In the genomic region with DNA sequence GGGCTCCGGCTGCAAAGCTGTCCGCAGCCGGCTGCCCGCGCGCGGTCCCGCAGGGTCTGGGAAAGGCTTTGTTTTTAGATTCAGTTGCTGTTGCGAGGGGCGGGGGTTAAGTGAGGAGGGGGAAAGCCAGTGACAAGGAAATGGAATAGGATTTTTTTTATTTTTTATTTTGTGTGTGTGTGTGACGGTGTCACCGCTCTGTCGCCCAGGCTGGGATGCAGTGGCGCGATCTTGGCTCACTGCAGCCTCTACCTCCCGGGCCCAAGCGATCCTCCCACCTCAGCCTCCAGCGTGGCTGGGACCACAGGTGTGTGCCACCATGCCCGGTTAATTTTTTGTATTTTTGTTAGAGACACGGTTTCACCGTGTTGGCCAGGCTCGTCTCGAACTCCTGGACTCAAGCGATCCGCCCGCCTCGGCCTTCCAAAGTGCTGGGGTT, we compare ENCODE assay signal across 8 cellular contexts. TPM values are rescaled to one million over a fixed set of nuclear protein-coding genes. Genes with fewer than 3 reads are reported as not detected.
A peak's percentile ranks its signal among the peaks of the same experiment; 100 is the strongest.
DNase-seq lines count a peak whose midpoint lies in the region; ATAC-seq and TF ChIP-seq lines count a peak whose summit lies in the region.

No MANE protein-coding gene starts in this region.

- H3K27ac ChIP-seq in C4-2B, result peak overlapping the region; percentile 90
- H3K27ac ChIP-seq in PC-3 (ENCODE audit: low read length), result peak overlapping the region; percentile 64
- peak overlapping the region; percentile 94 for H3K27ac ChIP-seq in endodermal cell (ENCODE audit: low read depth, low read length)

- H3K36me3 ChIP-seq in PC-3 (ENCODE audit: low read depth, low read length), result no peaks in the 10 kb centered on the region
- no peaks in the 10 kb centered on the region for H3K36me3 ChIP-seq in endodermal cell (ENCODE audit: control insufficient read depth, insufficient read depth, low read length)

- no peak for DNase-seq in PC-3
- DNase-seq in endodermal cell, result no peak
- no peak for DNase-seq in SIG-M5 (lab: John Stamatoyannopoulos, UW)
- no peak for DNase-seq in activated CD4-positive, CD25-positive, alpha-beta regulatory T cell (lab: John Stamatoyannopoulos, UW)
- no peak for DNase-seq in GM10248 (ENCODE audit: extremely low spot score)

- H3K9me3 ChIP-seq in PC-3 (ENCODE audit: low read length) (no peaks in the 10 kb centered on the region), endodermal cell (ENCODE audit: control insufficient read depth, low read length) (no peaks in the 10 kb centered on the region)

- TF ChIP-seq CTCF in C4-2B (conservative IDR thresholded peaks at IDR 0.05) (no peak), PC-3 (conservative IDR thresholded peaks at IDR 0.05; ENCODE audit: low read depth, low read length) (no peak), endodermal cell (conservative IDR thresholded peaks at IDR 0.05) (no peak), nephron (IDR thresholded peaks at IDR 0.05; ENCODE audit: unreplicated experiment in 3 of 3) (no peak), GM10248 (IDR thresholded peaks at IDR 0.05; ENCODE audit: control extremely low read depth, extremely low read depth, low read depth, missing control alignments) (no peak)

- H4K20me1 ChIP-seq in PC-3 (ENCODE audit: low read length), result peaks cover 22% of the 10 kb centered on the region

- peaks cover 34% of the 10 kb centered on the region for H3K4me1 Mint-ChIP-seq in endodermal cell
- peaks cover 51% of the 10 kb centered on the region for H3K4me1 Mint-ChIP-seq in nephron

- H3K4me3 Mint-ChIP-seq in endodermal cell (peak overlapping the region; percentile 71), nephron (peak overlapping the region; percentile 75 to 91 (median 85))

- H3K4me1 ChIP-seq in PC-3 (ENCODE audit: insufficient read depth, low read length), result peaks cover 10% of the 10 kb centered on the region; the same call in 1 of the 2 replicates
- H3K4me1 ChIP-seq in endodermal cell (ENCODE audit: control insufficient read depth, insufficient read depth, low read length), result peaks cover 3% of the 10 kb centered on the region

- peak overlapping the region; percentile 86 for H2AFZ ChIP-seq in PC-3 (ENCODE audit: low read length)

- 56 to 94% methylated on average over 12 to 27 of the region's 27 CpGs for WGBS in endodermal cell (ENCODE audit: insufficient coverage in 1 of 2, insufficient read length in 1 of 2), 2 experiments

- no peak; the same call in 1 of the 2 replicates for ATAC-seq in PC-3
- no peak for ATAC-seq in HG02870 (IDR thresholded peaks at IDR 0.05; ENCODE audit: unreplicated experiment)

- peak overlapping the region; percentile 92 for H3K4me2 ChIP-seq in PC-3 (ENCODE audit: low read length)

- H3K27me3 ChIP-seq in PC-3 (ENCODE audit: low read length) (no peaks in the 10 kb centered on the region), endodermal cell (ENCODE audit: control insufficient read depth, insufficient read depth, low read length, poor library complexity, severe bottlenecking) (peaks cover 5% of the 10 kb centered on the region)

- H3K79me2 ChIP-seq in PC-3 (ENCODE audit: low read length), result peaks cover 43% of the 10 kb centered on the region

- H3K27ac Mint-ChIP-seq in endodermal cell, result peak overlapping the region; percentile 62
- H3K27ac Mint-ChIP-seq in nephron, result peak overlapping the region; percentile 93 to 98 (median 95)

- TSS peak; percentile 90 for BruUV-seq in PC-3 (replicated peaks; lab: Mats Ljungman, UMichigan)

- peaks cover 21% of the 10 kb centered on the region for H3K27me3 Mint-ChIP-seq in endodermal cell (ENCODE audit: insufficient read depth)
- peaks cover 6% of the 10 kb centered on the region for H3K27me3 Mint-ChIP-seq in nephron (ENCODE audit: low read depth)

- no peaks in the 10 kb centered on the region for H3K9me2 ChIP-seq in PC-3 (replicated peaks; ENCODE audit: low read length)

- peak overlapping the region; percentile 98 for H3K9ac ChIP-seq in PC-3 (ENCODE audit: low read length)
- peak overlapping the region; percentile 88 for H3K9ac ChIP-seq in endodermal cell (ENCODE audit: extremely low read depth, low read length, poor library complexity, severe bottlenecking)

- H3K4me3 ChIP-seq in PC-3 (ENCODE audit: low read length), result peak overlapping the region; percentile 87
- peak overlapping the region; percentile 96 for H3K4me3 ChIP-seq in endodermal cell (ENCODE audit: low read length)

- H3K9me3 Mint-ChIP-seq in endodermal cell, result no peaks in the 10 kb centered on the region
- H3K9me3 Mint-ChIP-seq in nephron, result no peaks in the 10 kb centered on the region

- CTCF ChIA-PET in PC-3 (lab: Charles Lee) (interaction anchor here (0.7 kb wide), 1 partner anchor 234 kb away, joined by 3 read pairs; no protein-coding TSS in a partner anchor), GM10248 (lab: Yijun Ruan, JAX) (interaction anchor here (0.7 to 10.5 kb wide), 4 partner anchors 11 to 54 kb away, joined by 3 to 75 read pairs (median 29); no protein-coding TSS in a partner anchor)

- POLR2A ChIA-PET in PC-3 (lab: Charles Lee; ENCODE audit: unreplicated experiment), result interaction anchor here (0.6 kb wide), 1 partner anchor 270 kb away, joined by 3 read pairs; no protein-coding TSS in a partner anchor
- POLR2A ChIA-PET in GM10248 (lab: Yijun Ruan, JAX), result interaction anchor here (0.6 to 1.0 kb wide), 2 partner anchors 9 to 19 kb away, joined by 3 read pairs; no protein-coding TSS in a partner anchor

- H3F3A ChIP-seq in PC-3 (ENCODE audit: low read length, unreplicated experiment), result no peaks in the 10 kb centered on the region

- intact Hi-C loops in PC-3 (cut with micrococcal nuclease), result loop anchor here (5.0 kb wide), 1 partner anchor 111 kb away; no protein-coding TSS in a partner anchor

- H3K36me3 Mint-ChIP-seq in endodermal cell (ENCODE audit: low read depth) (peaks cover 5% of the 10 kb centered on the region), nephron (ENCODE audit: low read depth) (peaks cover 7% of the 10 kb centered on the region)

RNA-seq across cellular contexts. Expression of a gene that starts 0.6 kb away (rescaled TPM):
- total RNA-seq in PC-3 (2014; rRNA removed) (22.4 and 23.2 TPM in 2 replicates), endodermal cell (10 to 100 TPM; 20.1 to 21.9 TPM)
- polyA plus RNA-seq in endodermal cell (2013, experiment 1 of 2), result 34.6 TPM
- polyA plus RNA-seq in endodermal cell (2013, experiment 2 of 2), result 35.2 TPM

RNA-seq across cellular contexts. Expression of a gene that starts 38.0 kb away (rescaled TPM):
- total RNA-seq in PC-3 (2014; rRNA removed) (0.23 and 0.36 TPM in 2 replicates), endodermal cell (under 1 TPM; 0.15 to 0.27 TPM)
- 0.36 TPM for polyA plus RNA-seq in endodermal cell (2013, experiment 1 of 2)
- 0.17 TPM for polyA plus RNA-seq in endodermal cell (2013, experiment 2 of 2)

RNA-seq across cellular contexts. Expression of a gene that starts 58.9 kb away (rescaled TPM):
- total RNA-seq in PC-3 (2014; rRNA removed) (0.35 and 0.62 TPM in 2 replicates), endodermal cell (1 to 10 TPM in 1 of 2 donors, under 1 TPM in 1; 0.95 to 2.0 TPM)
- 20.5 TPM for polyA plus RNA-seq in endodermal cell (2013, experiment 1 of 2)
- polyA plus RNA-seq in endodermal cell (2013, experiment 2 of 2), result 18.0 TPM
